1 cellular context compared by ENCODE assay signal in genomic region chr10:102627141-102627445, GRCh38.
TF ChIP-seq lines count a peak whose summit lies in the region.

No MANE protein-coding gene starts in this region.

TF ChIP-seq in liver, 16 proteins besides CTCF, POLR2A, EP300 and RAD21 (continued from another document):
- TF ChIP-seq EGR1 (IDR thresholded peaks at IDR 0.05; ENCODE audit: low read depth in 2 of 2) (no peak), RXRA (IDR thresholded peaks at IDR 0.05) (no peak), FOXA2 (IDR thresholded peaks at IDR 0.05) (no peak), ATF3 (IDR thresholded peaks at IDR 0.05) (no peak)
